ENCODE assay signal across 1 cellular context in the genomic region with DNA sequence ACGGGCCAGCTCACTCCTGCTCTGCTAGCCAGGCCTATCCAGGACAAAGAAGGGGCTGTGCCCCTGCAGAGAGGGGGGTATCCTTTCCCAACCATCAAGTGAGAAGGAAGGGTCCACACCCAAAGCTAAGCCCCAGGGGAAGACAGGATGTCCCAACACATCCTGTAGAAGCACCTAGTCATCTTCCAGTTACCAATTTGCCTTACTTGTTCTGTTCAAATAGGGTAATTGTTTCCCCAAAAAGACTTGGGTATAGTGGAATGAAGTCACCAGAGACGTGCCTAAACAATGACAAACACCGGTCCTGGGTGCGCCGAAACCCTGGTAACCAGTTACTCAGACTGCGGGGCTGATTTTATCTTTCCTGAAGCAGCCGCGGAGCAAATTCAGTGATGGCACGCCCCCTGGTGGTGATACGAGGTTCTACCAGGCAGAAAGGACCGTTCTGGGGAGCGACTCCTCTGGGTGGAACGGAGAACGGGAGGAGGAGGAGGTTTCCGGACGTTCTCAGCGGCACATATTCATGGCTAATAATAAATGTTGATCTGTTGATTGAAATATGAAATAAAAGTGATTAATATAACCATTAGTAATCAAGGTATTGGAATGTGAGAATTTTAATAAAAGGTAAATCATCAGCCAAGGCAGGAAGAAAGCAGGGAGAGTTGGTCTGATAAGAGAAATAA.
TF ChIP-seq lines count a peak whose summit lies in the region.

No MANE protein-coding gene starts in this region.

TF ChIP-seq in HEK293, 187 proteins besides CTCF, POLR2A, EP300 and RAD21 (continued from another document):
- TF ChIP-seq ZNF26 (tag by site-specific recombination; IDR thresholded peaks at IDR 0.05) (no peak), ZNF518A (tag by site-specific recombination; conservative IDR thresholded peaks at IDR 0.05; ENCODE audit: low read depth) (no peak), ZNF239 (tag by site-specific recombination; IDR thresholded peaks at IDR 0.05) (no peak), ZFP37 (tag by site-specific recombination; IDR thresholded peaks at IDR 0.05) (no peak)
